Comparison of ENCODE assay signal across 1 cellular context in the genomic region with DNA sequence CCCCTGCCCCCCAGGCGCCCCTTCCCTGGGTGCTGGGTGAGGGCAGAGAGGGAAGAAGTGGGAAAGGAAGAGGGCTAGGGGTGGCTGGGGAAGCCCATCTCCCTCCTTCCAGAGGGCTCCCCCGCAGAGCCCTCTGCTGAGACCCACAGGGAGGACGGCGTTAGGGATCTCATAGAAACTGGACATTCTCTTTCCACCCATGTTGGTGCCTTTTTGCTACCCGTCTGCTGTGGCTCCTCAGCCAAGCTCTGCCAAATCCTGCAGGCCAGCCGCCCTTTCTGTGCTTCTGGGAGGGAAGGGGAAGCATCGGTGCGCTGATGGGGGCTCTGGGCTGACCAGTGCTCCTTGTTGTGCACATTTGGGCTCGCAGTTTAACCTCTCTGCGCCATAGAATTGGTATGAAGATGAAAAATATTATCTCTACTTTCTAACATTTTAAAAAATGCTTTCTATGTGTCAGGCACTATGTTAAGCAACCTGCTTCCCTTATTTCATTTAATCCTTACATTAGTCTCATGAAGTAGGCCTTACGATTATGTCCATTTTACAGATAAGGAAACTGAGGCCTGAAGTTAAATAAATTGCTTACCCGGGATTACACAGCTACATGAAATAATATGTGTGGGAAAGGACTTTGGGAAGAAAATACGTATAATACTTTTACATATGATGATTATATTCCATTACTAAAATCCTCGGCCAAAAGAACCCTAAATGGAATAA.
TF ChIP-seq lines count a peak whose summit lies in the region.

No MANE protein-coding gene starts in this region.

TF ChIP-seq in GM23338, 12 proteins besides CTCF, POLR2A, EP300 and RAD21 (continued from another document):
- TF ChIP-seq ZNF462 (CRISPR knock-in tag; IDR thresholded peaks at IDR 0.05) (no peak), EZH2phosphoT487 (IDR thresholded peaks at IDR 0.05; ENCODE audit: unreplicated experiment) (no peak), EZH2 (IDR thresholded peaks at IDR 0.05; ENCODE audit: low read depth, unreplicated experiment) (no peak), POLR2AphosphoS5 (IDR thresholded peaks at IDR 0.05; ENCODE audit: low read depth) (no peak), ZNF114 (CRISPR knock-in tag; IDR thresholded peaks at IDR 0.05) (no peak), CREB1 (CRISPR knock-in tag; IDR thresholded peaks at IDR 0.05; ENCODE audit: low read depth) (no peak), JUNB (IDR thresholded peaks at IDR 0.05; ENCODE audit: unreplicated experiment) (no peak)
